Comparison of ENCODE assay signal across 8 cellular contexts in genomic region chr22:46079861-46080821, GRCh38.
A peak's percentile ranks its signal among the peaks of the same experiment; 100 is the strongest.
DNase-seq lines count a peak whose midpoint lies in the region; ATAC-seq, FAIRE-seq and TF ChIP-seq lines count a peak whose summit lies in the region.

No MANE protein-coding gene starts in this region.

- ATAC-seq in GM19023 (IDR thresholded peaks at IDR 0.05; ENCODE audit: unreplicated experiment) (no peak), HG02798 (IDR thresholded peaks at IDR 0.05; ENCODE audit: poor library complexity, unreplicated experiment) (no peak)

- H3K36me3 ChIP-seq in endothelial cell of umbilical vein (ENCODE audit: control insufficient read depth in 2 of 2, extremely low read depth in 1 of 2, insufficient read depth in 2 of 2, low read length in 2 of 2) (peaks cover 10 to 13% of the 10 kb centered on the region in 2 experiments), neural progenitor cell (no peaks in the 10 kb centered on the region)

- no peak overlapping the region for H3K4me3 Mint-ChIP-seq in progenitor cell of endocrine pancreas (ENCODE audit: low read depth)
- H3K4me3 Mint-ChIP-seq in neural progenitor cell = no peak overlapping the region

- TF ChIP-seq POLR2A in endothelial cell of umbilical vein (IDR thresholded peaks at IDR 0.05; ENCODE audit: low read depth, low read length) = peak; percentile 13

- peak overlapping the region in 2 of 3 experiments; percentile 7 to 38 for H3K4me3 ChIP-seq in endothelial cell of umbilical vein (replicated peaks in 1 of 3; ENCODE audit: insufficient read depth in 1 of 3, low read depth in 1 of 3, low read length in 3 of 3)
- H3K4me3 ChIP-seq in neural progenitor cell = no peak overlapping the region

- no peak overlapping the region for H2AFZ ChIP-seq in endothelial cell of umbilical vein (ENCODE audit: low read depth, low read length)
- no peak overlapping the region for H2AFZ ChIP-seq in neural progenitor cell (replicated peaks)

- no peak overlapping the region for H3K27ac Mint-ChIP-seq in progenitor cell of endocrine pancreas
- H3K27ac Mint-ChIP-seq in neural progenitor cell = no peak overlapping the region

- H3K27me3 ChIP-seq in endothelial cell of umbilical vein (ENCODE audit: control insufficient read depth in 2 of 2, insufficient read depth in 2 of 2, low read length in 2 of 2) (no peaks in the 10 kb centered on the region), neural progenitor cell (peaks cover 32% of the 10 kb centered on the region)

- H3K79me2 ChIP-seq in endothelial cell of umbilical vein (ENCODE audit: control insufficient read depth, insufficient read depth, low read length) (peaks cover 100% of the 10 kb centered on the region), neural progenitor cell (ENCODE audit: low read depth) (no peaks in the 10 kb centered on the region)

- CTCF ChIA-PET in endothelial cell of umbilical vein (lab: Charles Lee) = interaction anchor here (1.4 to 1.7 kb wide), 2 partner anchors 37 to 67 kb away, joined by 6 to 7 read pairs; no protein-coding TSS in a partner anchor

- H3K4me1 ChIP-seq in endothelial cell of umbilical vein (ENCODE audit: control insufficient read depth, extremely low read depth, insufficient read depth, low read length) (peaks cover 53% of the 10 kb centered on the region), neural progenitor cell (no peaks in the 10 kb centered on the region)

- TF ChIP-seq CTCF in endothelial cell of umbilical vein (IDR thresholded peaks at IDR 0.05; ENCODE audit: extremely low read depth in 1 of 2, insufficient read depth in 1 of 2, low read depth in 1 of 2, low read length in 2 of 2) = no peak
- TF ChIP-seq CTCF in progenitor cell of endocrine pancreas (IDR thresholded peaks at IDR 0.05; ENCODE audit: unreplicated experiment) = no peak
- no peak for TF ChIP-seq CTCF in neural progenitor cell (IDR thresholded peaks at IDR 0.05)

- DNase-seq in C1 segment of cervical spinal cord (lab: John Stamatoyannopoulos, UW) = peak in 13 of 14 donors; percentile 60 to 96 (median 87)
- DNase-seq in NCI-H524 treated with DMSO at 0.1 percent for 48 hours (lab: John Stamatoyannopoulos, UW) = peak; percentile 61
- DNase-seq in endothelial cell of umbilical vein (ENCODE audit: low read depth, low spot score) = no peak
- peak in 52 of 56 donors; percentile 62 to 96 (median 90) for DNase-seq in nucleus accumbens (lab: John Stamatoyannopoulos, UW)
- DNase-seq in progenitor cell of endocrine pancreas (ENCODE audit: low spot score, unreplicated experiment) = no peak
- DNase-seq in neural progenitor cell (ENCODE audit: low spot score) = no peak

- no TSS peak for BruUV-seq in endothelial cell of umbilical vein (replicated peaks; lab: Mats Ljungman, UMichigan)

- H3F3A ChIP-seq in neural progenitor cell (ENCODE audit: low read depth) = no peaks in the 10 kb centered on the region

- H3K9me1 ChIP-seq in endothelial cell of umbilical vein (replicated peaks; ENCODE audit: control insufficient read depth, extremely low read depth, insufficient read depth, low read length) = no peaks in the 10 kb centered on the region

- H3K9me3 Mint-ChIP-seq in progenitor cell of endocrine pancreas (ENCODE audit: low read depth) = no peaks in the 10 kb centered on the region
- H3K9me3 Mint-ChIP-seq in neural progenitor cell = no peaks in the 10 kb centered on the region

- H3K9ac ChIP-seq in endothelial cell of umbilical vein (replicated peaks; ENCODE audit: extremely low read depth, insufficient read depth, low read length) = peak overlapping the region; percentile 36
- no peak overlapping the region for H3K9ac ChIP-seq in neural progenitor cell

- no peak for FAIRE-seq in endothelial cell of umbilical vein (lab: Jason Lieb, UNC)

- POLR2A ChIA-PET in endothelial cell of umbilical vein (lab: Charles Lee) = interaction anchor here (1.6 kb wide), 1 partner anchor 10 kb away, joined by 4 read pairs; no protein-coding TSS in a partner anchor

- no peaks in the 10 kb centered on the region for H3K36me3 Mint-ChIP-seq in progenitor cell of endocrine pancreas (ENCODE audit: insufficient read depth)
- H3K36me3 Mint-ChIP-seq in neural progenitor cell = no peaks in the 10 kb centered on the region

- H4K20me1 ChIP-seq in endothelial cell of umbilical vein (replicated peaks; ENCODE audit: control insufficient read depth, extremely low read depth, insufficient read depth, low read length) (no peaks in the 10 kb centered on the region), neural progenitor cell (ENCODE audit: low read depth) (no peaks in the 10 kb centered on the region)

- peak overlapping the region; percentile 46 for H3K27ac ChIP-seq in endothelial cell of umbilical vein (ENCODE audit: insufficient read depth, low read depth, low read length)
- H3K27ac ChIP-seq in neural progenitor cell = no peak overlapping the region

- no peaks in the 10 kb centered on the region for H3K4me1 Mint-ChIP-seq in progenitor cell of endocrine pancreas (ENCODE audit: low read depth)
- no peaks in the 10 kb centered on the region for H3K4me1 Mint-ChIP-seq in neural progenitor cell

- H3K27me3 Mint-ChIP-seq in progenitor cell of endocrine pancreas = peaks cover 55% of the 10 kb centered on the region
- peaks cover 2% of the 10 kb centered on the region for H3K27me3 Mint-ChIP-seq in neural progenitor cell (ENCODE audit: insufficient read depth, low read depth)

- intact Hi-C loops in endothelial cell of umbilical vein (cut with micrococcal nuclease) = no loop called here

- no peaks in the 10 kb centered on the region for H3K9me3 ChIP-seq in endothelial cell of umbilical vein (replicated peaks; ENCODE audit: control insufficient read depth, insufficient read depth, low read length)
- H3K9me3 ChIP-seq in neural progenitor cell (ENCODE audit: low read depth) = no peaks in the 10 kb centered on the region

- H3K4me2 ChIP-seq in endothelial cell of umbilical vein (ENCODE audit: insufficient read depth, low read length) (peak overlapping the region; percentile 6), neural progenitor cell (no peak overlapping the region)

- dilution Hi-C loops in endothelial cell of umbilical vein (cut with MboI; ENCODE audit: extremely low pct_ligation_motif_present, low sequenced_read_pairs) = no loop called here

TF ChIP-seq in endothelial cell of umbilical vein, 7 proteins besides CTCF, POLR2A, EP300 and RAD21:
- no peak for TF ChIP-seq JUN (IDR thresholded peaks at IDR 0.05; ENCODE audit: borderline replicate concordance, insufficient read depth, insufficient read length, low read depth)
- TF ChIP-seq FOS (IDR thresholded peaks at IDR 0.05; ENCODE audit: borderline replicate concordance, insufficient read depth, low read length) = no peak
- no peak for TF ChIP-seq MYC (IDR thresholded peaks at IDR 0.05; ENCODE audit: low read depth, low read length)
- TF ChIP-seq MAX (IDR thresholded peaks at IDR 0.05; ENCODE audit: insufficient read depth, insufficient read length) = no peak
- no peak for TF ChIP-seq EZH2 (IDR thresholded peaks at IDR 0.05; ENCODE audit: borderline replicate concordance, low read depth, low read length, severe bottlenecking)
- TF ChIP-seq GATA2 (IDR thresholded peaks at IDR 0.05; ENCODE audit: insufficient read depth, insufficient read length, low read depth, low read length) = no peak
- no peak for TF ChIP-seq POLR2AphosphoS5 (IDR thresholded peaks at IDR 0.05; ENCODE audit: insufficient read depth, low read depth, low read length)

Comparison
In these comparisons a context has a peak if more than half of its experiments do, and no peak if none do; other contexts are left out.
1. DNase-seq: peak in C1 segment of cervical spinal cord (13 of 14), NCI-H524 treated with DMSO at 0.1 percent for 48 hours (single experiment) and nucleus accumbens (52 of 56); none in endothelial cell of umbilical vein (single experiment), progenitor cell of endocrine pancreas (single experiment) and neural progenitor cell (single experiment).